Comparison of ENCODE assay signal across 1 cellular context in genomic region chr5:167358868-167359492, GRCh38.
A peak's percentile ranks its signal among the peaks of the same experiment; 100 is the strongest.
TF ChIP-seq lines count a peak whose summit lies in the region.

No MANE protein-coding gene starts in this region.

TF ChIP-seq in H1, 55 proteins besides CTCF, POLR2A, EP300 and RAD21:
- peak; percentile 94 for TF ChIP-seq JUND (IDR thresholded peaks at IDR 0.05; ENCODE audit: low read length)
- peak; percentile 24; the same call in 1 of the 2 replicates for TF ChIP-seq TAF1 (IDR thresholded peaks at IDR 0.05; ENCODE audit: low read depth, low read length)
- peak; percentile 94 for TF ChIP-seq JUN (IDR thresholded peaks at IDR 0.05; ENCODE audit: low read depth, low read length)
- peak; percentile 98 for TF ChIP-seq ATF2 (IDR thresholded peaks at IDR 0.05; ENCODE audit: low read length)
- TF ChIP-seq TBP (IDR thresholded peaks at IDR 0.05; ENCODE audit: low read depth, low read length), result peak; percentile 37; the same call in 1 of the 2 replicates
- peak; percentile 57; the same call in 1 of the 2 replicates for TF ChIP-seq SP1 (IDR thresholded peaks at IDR 0.05; ENCODE audit: low read depth, low read length)
- TF ChIP-seq CEBPB (IDR thresholded peaks at IDR 0.05; ENCODE audit: low read depth, low read length), result peak; percentile 9; the same call in 1 of the 2 replicates
- no peak for TF ChIP-seq EZH2 (IDR thresholded peaks at IDR 0.05; ENCODE audit: low read depth, low read length, severe bottlenecking)
- no peak for TF ChIP-seq BCL11A (IDR thresholded peaks at IDR 0.05; ENCODE audit: low read depth in 2 of 2, low read length in 2 of 2)
- peak; percentile 98 for TF ChIP-seq ASH2L (IDR thresholded peaks at IDR 0.05; ENCODE audit: low read length)
- TF ChIP-seq RBBP5 (IDR thresholded peaks at IDR 0.05; ENCODE audit: borderline replicate concordance, low read depth, low read length), result peak; percentile 99
- no peak for TF ChIP-seq TCF12 (IDR thresholded peaks at IDR 0.05; ENCODE audit: low read depth, low read length)
